Comparison of ENCODE assay signal across 15 cellular contexts in the genomic region with DNA sequence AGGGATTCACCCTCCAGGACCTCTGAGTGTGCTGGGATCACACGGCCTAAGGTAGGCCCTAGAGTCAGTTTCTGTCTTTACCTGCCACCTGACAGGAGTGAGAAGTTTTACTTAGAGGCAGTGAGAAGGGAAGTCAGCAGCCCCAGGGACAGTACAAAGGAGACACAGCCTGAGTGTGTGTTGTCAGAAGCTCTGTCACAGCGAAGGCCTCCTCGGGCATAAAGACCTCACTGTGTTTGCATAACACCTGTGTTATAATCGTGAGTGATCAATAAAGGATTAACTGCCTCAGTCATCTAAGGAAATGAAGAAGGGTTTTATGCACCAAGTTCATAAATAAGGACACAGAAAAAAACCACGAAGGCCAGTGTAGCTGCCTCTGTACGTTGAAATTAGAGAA.
"Had no signal": no experiment of that assay in that cellular context is flagged by ENCODE, and none has a peak within 500 bp of the region (broad histone marks: within the 10 kb centered on the region; RNA-seq: fewer than 3 reads in every experiment).

No MANE protein-coding gene starts in this region.

- DNase-seq: activated CD4-positive, alpha-beta T cell treated with anti-CD3 and anti-CD28 coated beads for 4 hours; activated CD8-positive, alpha-beta memory T cell treated with anti-CD3 and anti-CD28 coated beads, Interleukin-2, amount 50 U/mL, for 48 hours; activated CD8-positive, alpha-beta T cell treated with anti-CD3 and anti-CD28 coated beads, Interleukin-2, amount 10 ng/mL, durations not matched to agents 7 days and 5 days; activated naive CD4-positive, alpha-beta T cell treated with anti-CD3 and anti-CD28 coated beads for 36 hours; colonic mucosa; left lung; mesendoderm; posterior cingulate gyrus; right cardiac atrium; stimulated activated CD4-positive, alpha-beta T cell treated with anti-CD3 and anti-CD28 coated beads, Interleukin-1b, Interleukin-23, amount 100 ng/mL, for 48 hours; stimulated activated naive CD4-positive, alpha-beta T cell; T-helper 1 cell had no signal

- H3K4me1 Mint-ChIP-seq: activated T-helper 17 cell treated with anti-CD3 and anti-CD28 coated beads, Interleukin-2, amount 50 U/mL, for 72 hours had no signal

- H3K4me3 Mint-ChIP-seq: activated CD8-positive, alpha-beta T cell treated with anti-CD3 and anti-CD28 coated beads, Interleukin-2, amount 10 ng/mL, durations not matched to agents 7 days and 5 days; activated naive CD4-positive, alpha-beta T cell treated with anti-CD3 and anti-CD28 coated beads for 36 hours; activated T-helper 17 cell treated with anti-CD3 and anti-CD28 coated beads, Interleukin-2, amount 50 U/mL, for 72 hours had no signal

- H3K27me3 ChIP-seq: cardiac muscle cell, colonic mucosa, gastroesophageal sphincter, left lung had no signal

- H3K9me3 ChIP-seq: colonic mucosa, gastroesophageal sphincter, left lung had no signal

- H3K27ac Mint-ChIP-seq: activated CD8-positive, alpha-beta T cell treated with anti-CD3 and anti-CD28 coated beads, Interleukin-2, amount 10 ng/mL, durations not matched to agents 7 days and 5 days; activated naive CD4-positive, alpha-beta T cell treated with anti-CD3 and anti-CD28 coated beads for 36 hours; activated T-helper 17 cell treated with anti-CD3 and anti-CD28 coated beads, Interleukin-2, amount 50 U/mL, for 72 hours had no signal

- ATAC-seq: activated CD8-positive, alpha-beta T cell treated with anti-CD3 and anti-CD28 coated beads, Interleukin-2, amount 10 ng/mL, durations not matched to agents 7 days and 5 days; activated T-helper 17 cell treated with anti-CD3 and anti-CD28 coated beads, Interleukin-2, amount 50 U/mL, for 72 hours; gastroesophageal sphincter had no signal

- H3K27ac ChIP-seq: cardiac muscle cell, colonic mucosa had no signal

- H3K9me3 Mint-ChIP-seq: activated naive CD4-positive, alpha-beta T cell treated with anti-CD3 and anti-CD28 coated beads for 36 hours; activated T-helper 17 cell treated with anti-CD3 and anti-CD28 coated beads, Interleukin-2, amount 50 U/mL, for 72 hours had no signal

- H3K27me3 Mint-ChIP-seq: activated T-helper 17 cell treated with anti-CD3 and anti-CD28 coated beads, Interleukin-2, amount 50 U/mL, for 72 hours had no signal

- H3K36me3 ChIP-seq: cardiac muscle cell, colonic mucosa, gastroesophageal sphincter, left lung had no signal

- H3K4me3 ChIP-seq: cardiac muscle cell, colonic mucosa, gastroesophageal sphincter, left lung had no signal
